In the genomic region with DNA sequence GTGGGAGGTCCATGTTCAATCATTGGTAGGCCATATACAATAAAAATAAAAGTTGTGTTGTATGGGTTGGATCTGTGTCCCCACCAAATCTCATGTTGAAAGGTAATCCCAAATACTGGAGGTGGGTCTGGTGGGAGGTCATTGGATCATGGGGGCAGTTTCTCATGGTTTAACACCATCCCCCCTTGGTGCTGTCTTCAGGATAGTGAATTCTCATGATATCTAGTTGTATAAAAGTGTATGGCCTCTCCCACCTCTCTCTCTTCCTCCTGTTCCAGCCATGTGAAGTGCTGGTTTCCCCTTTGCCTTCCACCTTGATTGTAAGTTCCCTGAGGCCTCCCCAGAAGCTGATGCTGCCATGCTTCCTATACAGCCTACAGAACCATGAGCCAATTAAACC, we compare ENCODE assay signal across 1 cellular context.
TF ChIP-seq lines count a peak whose summit lies in the region.

No MANE protein-coding gene starts in this region.

TF ChIP-seq in HCT116, 20 proteins besides CTCF, POLR2A, EP300 and RAD21:
- TF ChIP-seq EGR1 (IDR thresholded peaks at IDR 0.05; ENCODE audit: low read depth) (no peak), SIN3A (IDR thresholded peaks at IDR 0.05; ENCODE audit: low read depth) (no peak), EZH2phosphoT487 (IDR thresholded peaks at IDR 0.05; ENCODE audit: borderline replicate concordance) (no peak), YY1 (IDR thresholded peaks at IDR 0.05; ENCODE audit: extremely low read depth, insufficient replicate concordance, low read depth, low read length) (no peak), ZNF274 (IDR thresholded peaks at IDR 0.05; ENCODE audit: low read depth, low read length) (no peak), JUND (IDR thresholded peaks at IDR 0.05) (no peak), ZFX (IDR thresholded peaks at IDR 0.05) (no peak), POLR2AphosphoS5 (IDR thresholded peaks at IDR 0.05; ENCODE audit: low read depth, low read length) (no peak), SRF (IDR thresholded peaks at IDR 0.05; ENCODE audit: low read depth) (no peak), TCF7L2 (IDR thresholded peaks at IDR 0.05; ENCODE audit: borderline replicate concordance, extremely low read depth, insufficient read depth, insufficient read length) (no peak), CBX3 (IDR thresholded peaks at IDR 0.05; ENCODE audit: low read depth) (no peak), FOSL1 (IDR thresholded peaks at IDR 0.05; ENCODE audit: low read depth) (no peak), EZH2 (IDR thresholded peaks at IDR 0.05) (no peak), CEBPB (IDR thresholded peaks at IDR 0.05; ENCODE audit: low read depth) (no peak)
- TF ChIP-seq, protein P1, sequence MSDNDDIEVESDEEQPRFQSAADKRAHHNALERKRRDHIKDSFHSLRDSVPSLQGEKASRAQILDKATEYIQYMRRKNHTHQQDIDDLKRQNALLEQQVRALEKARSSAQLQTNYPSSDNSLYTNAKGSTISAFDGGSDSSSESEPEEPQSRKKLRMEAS (IDR thresholded peaks at IDR 0.05), result no peak
- TF ChIP-seq, protein P2, sequence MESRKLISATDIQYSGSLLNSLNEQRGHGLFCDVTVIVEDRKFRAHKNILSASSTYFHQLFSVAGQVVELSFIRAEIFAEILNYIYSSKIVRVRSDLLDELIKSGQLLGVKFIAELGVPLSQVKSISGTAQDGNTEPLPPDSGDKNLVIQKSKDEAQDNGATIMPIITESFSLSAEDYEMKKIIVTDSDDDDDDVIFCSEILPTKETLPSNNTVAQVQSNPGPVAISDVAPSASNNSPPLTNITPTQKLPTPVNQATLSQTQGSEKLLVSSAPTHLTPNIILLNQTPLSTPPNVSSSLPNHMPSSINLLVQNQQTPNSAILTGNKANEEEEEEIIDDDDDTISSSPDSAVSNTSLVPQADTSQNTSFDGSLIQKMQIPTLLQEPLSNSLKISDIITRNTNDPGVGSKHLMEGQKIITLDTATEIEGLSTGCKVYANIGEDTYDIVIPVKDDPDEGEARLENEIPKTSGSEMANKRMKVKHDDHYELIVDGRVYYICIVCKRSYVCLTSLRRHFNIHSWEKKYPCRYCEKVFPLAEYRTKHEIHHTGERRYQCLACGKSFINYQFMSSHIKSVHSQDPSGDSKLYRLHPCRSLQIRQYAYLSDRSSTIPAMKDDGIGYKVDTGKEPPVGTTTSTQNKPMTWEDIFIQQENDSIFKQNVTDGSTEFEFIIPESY (IDR thresholded peaks at IDR 0.05; ENCODE audit: extremely low read depth, insufficient replicate concordance, low read length), result no peak
